Comparison of ENCODE assay signal across 1 cellular context in genomic region chr1:15099441-15100137, GRCh38.
TF ChIP-seq lines count a peak whose summit lies in the region.

No MANE protein-coding gene starts in this region.

TF ChIP-seq in K562, 482 proteins besides CTCF, POLR2A, EP300 and RAD21:
- TF ChIP-seq MIER1 (IDR thresholded peaks at IDR 0.05; ENCODE audit: low read depth): no peak
- no peak for TF ChIP-seq ZNF146 (CRISPR knock-in tag; IDR thresholded peaks at IDR 0.05; ENCODE audit: unreplicated experiment)
- no peak for TF ChIP-seq PHB2 (IDR thresholded peaks at IDR 0.05; ENCODE audit: low read depth)
- TF ChIP-seq ZBTB40 (IDR thresholded peaks at IDR 0.05): no peak
- TF ChIP-seq ZBTB40 (CRISPR knock-in tag; IDR thresholded peaks at IDR 0.05): no peak
- TF ChIP-seq PTBP1 (IDR thresholded peaks at IDR 0.05; ENCODE audit: low read depth, low read length): no peak
- TF ChIP-seq BCOR (IDR thresholded peaks at IDR 0.05): no peak
- TF ChIP-seq MXD1 (CRISPR knock-in tag; IDR thresholded peaks at IDR 0.05; ENCODE audit: borderline replicate concordance, poor library complexity, severe bottlenecking): no peak
- TF ChIP-seq GATAD2A (IDR thresholded peaks at IDR 0.05): no peak
